11 cellular contexts compared by ENCODE assay signal in genomic region chr19:2678043-2678671, GRCh38. TPM values are rescaled to one million over a fixed set of nuclear protein-coding genes. Genes with fewer than 3 reads are reported as not detected.
A peak's percentile ranks its signal among the peaks of the same experiment; 100 is the strongest.
DNase-seq lines count a peak whose midpoint lies in the region; ATAC-seq, FAIRE-seq and TF ChIP-seq lines count a peak whose summit lies in the region.
"Had no signal": no experiment of that assay in that cellular context is flagged by ENCODE, and none has a peak within 500 bp of the region (broad histone marks: within the 10 kb centered on the region; RNA-seq: fewer than 3 reads in every experiment).

No MANE protein-coding gene starts in this region.

- FAIRE-seq in K562 (lab: Jason Lieb, UNC) (no peak), RCC 7860 (lab: Jason Lieb, UNC) (no peak)

- H3K27ac Mint-ChIP-seq in activated naive CD8-positive, alpha-beta T cell treated with anti-CD3 and anti-CD28 coated beads, Interleukin-2, amount 50 U/mL, for 24 hours = peak overlapping the region; percentile 67
- H3K27ac Mint-ChIP-seq in activated naive CD8-positive, alpha-beta T cell treated with anti-CD3 and anti-CD28 coated beads for 36 hours = no peak overlapping the region

- intact Hi-C loops in K562 (cut with micrococcal nuclease) = no loop called here
- intact Hi-C loops in vagina (cut with DNase I) = no loop called here

- H3K9me3 ChIP-seq in K562 (replicated peaks; ENCODE audit: control insufficient read depth, insufficient read depth, low read depth, low read length) = no peaks in the 10 kb centered on the region; the same call in 1 of the 2 replicates
- no peaks in the 10 kb centered on the region for H3K9me3 ChIP-seq in vagina
- H3K9me3 ChIP-seq: uterus had no signal

- no peak for TF ChIP-seq RAD21 in K562 (CRISPR knock-in tag; conservative IDR thresholded peaks at IDR 0.05 in 1 of 2, IDR thresholded peaks at IDR 0.05 in 1 of 2)

- no peaks in the 10 kb centered on the region for H3K79me2 ChIP-seq in K562 (ENCODE audit: control insufficient read depth, insufficient read depth, low read length)

- no peak overlapping the region for H3K4me3 ChIP-seq in K562
- H3K4me3 ChIP-seq in vagina = no peak overlapping the region
- H3K4me3 ChIP-seq: uterus had no signal

- in situ Hi-C loops in K562 (cut with MboI) = no loop called here

- H4K20me1 ChIP-seq in K562 (replicated peaks; ENCODE audit: control insufficient read depth, insufficient read depth, low read length) = no peaks in the 10 kb centered on the region

- TF ChIP-seq CTCF in K562 (IDR thresholded peaks at IDR 0.05 in 2 of 3, conservative IDR thresholded peaks at IDR 0.05 in 1 of 3; ENCODE audit: insufficient read depth in 2 of 3, low read depth in 1 of 3, low read length in 3 of 3) (no peak), vagina (IDR thresholded peaks at IDR 0.05) (no peak)

- no peak for TF ChIP-seq POLR2A in K562 (conservative IDR thresholded peaks at IDR 0.05)
- TF ChIP-seq POLR2A in vagina (IDR thresholded peaks at IDR 0.05) = no peak

- 23% methylated on average over 8 of the region's 8 CpGs for WGBS in K562 (ENCODE audit: insufficient coverage, low coverage, missing lambda C conversion rate)

- peak overlapping the region; percentile 57 for H3K4me3 Mint-ChIP-seq in activated naive CD8-positive, alpha-beta T cell treated with anti-CD3 and anti-CD28 coated beads, Interleukin-2, amount 50 U/mL, for 24 hours
- no peak overlapping the region for H3K4me3 Mint-ChIP-seq in activated naive CD8-positive, alpha-beta T cell treated with anti-CD3 and anti-CD28 coated beads for 36 hours

- ATAC-seq in activated naive CD8-positive, alpha-beta T cell treated with anti-CD3 and anti-CD28 coated beads, Interleukin-2, amount 50 U/mL, for 24 hours = peak; percentile 13
- ATAC-seq in HG03108 (IDR thresholded peaks at IDR 0.05; ENCODE audit: unreplicated experiment) (peak; percentile 51), K562 (no peak)

- CTCF ChIA-PET in K562 (lab: Yijun Ruan, JAX; ENCODE audit: low intra/inter-chr PET ratio) = no interaction called here

- H3K4me2 ChIP-seq in K562 (ENCODE audit: insufficient read depth, low read length) = no peak overlapping the region
- H3K4me2 ChIP-seq: KMS-11 had no signal

- POLR2A ChIA-PET in K562 (lab: Yijun Ruan, JAX) = no interaction called here

- H3K9me1 ChIP-seq in K562 (ENCODE audit: control insufficient read depth, insufficient read depth, low read length) = no peaks in the 10 kb centered on the region

- peaks cover 18% of the 10 kb centered on the region for H3K4me1 Mint-ChIP-seq in activated naive CD8-positive, alpha-beta T cell treated with anti-CD3 and anti-CD28 coated beads, Interleukin-2, amount 50 U/mL, for 24 hours
- H3K4me1 Mint-ChIP-seq in activated naive CD8-positive, alpha-beta T cell treated with anti-CD3 and anti-CD28 coated beads for 36 hours = no peaks in the 10 kb centered on the region

- H3K4me1 ChIP-seq in K562 (replicated peaks in 1 of 2; ENCODE audit: control insufficient read depth in 2 of 2, insufficient read depth in 2 of 2, low read length in 2 of 2) = no peaks in the 10 kb centered on the region; a peak in 2 of 5 replicates
- no peaks in the 10 kb centered on the region for H3K4me1 ChIP-seq in vagina
- H3K4me1 ChIP-seq: uterus had no signal

- H3K27me3 ChIP-seq in K562 (ENCODE audit: control insufficient read depth in 2 of 2, insufficient read depth in 2 of 2, low read length in 2 of 2) = peaks cover 37 to 70% of the 10 kb centered on the region in 2 experiments
- no peaks in the 10 kb centered on the region for H3K27me3 ChIP-seq in vagina
- H3K27me3 ChIP-seq: uterus had no signal

- no peak overlapping the region for H2AFZ ChIP-seq in K562 (ENCODE audit: low read depth, low read length)

- peak; percentile 54; the same call in 1 of the 2 replicates for TF ChIP-seq EP300 in K562 (IDR thresholded peaks at IDR 0.05; ENCODE audit: low read length)

- H3K27ac ChIP-seq in K562 (ENCODE audit: extremely low read depth, low read depth, low read length) = no peak overlapping the region
- H3K27ac ChIP-seq in vagina = no peak overlapping the region
- H3K27ac ChIP-seq: KMS-11, uterus, WERI-Rb-1 had no signal

- no peak overlapping the region for H3K9ac ChIP-seq in K562 (ENCODE audit: insufficient read depth in 1 of 2, low read depth in 2 of 2, low read length in 2 of 2)
- H3K9ac ChIP-seq: KMS-11 had no signal

- H3K9me3 Mint-ChIP-seq in activated naive CD8-positive, alpha-beta T cell treated with anti-CD3 and anti-CD28 coated beads, Interleukin-2, amount 50 U/mL, for 24 hours = no peaks in the 10 kb centered on the region
- H3K9me3 Mint-ChIP-seq in activated naive CD8-positive, alpha-beta T cell treated with anti-CD3 and anti-CD28 coated beads for 36 hours = no peaks in the 10 kb centered on the region

- BruUV-seq in K562 (replicated peaks; lab: Mats Ljungman, UMichigan) = no TSS peak

- H3K36me3 ChIP-seq in K562 (ENCODE audit: control insufficient read depth, insufficient read depth, low read length) = no peaks in the 10 kb centered on the region
- H3K36me3 ChIP-seq in vagina = no peaks in the 10 kb centered on the region
- H3K36me3 ChIP-seq: uterus, WERI-Rb-1 had no signal

- H3K27me3 Mint-ChIP-seq in activated naive CD8-positive, alpha-beta T cell treated with anti-CD3 and anti-CD28 coated beads, Interleukin-2, amount 50 U/mL, for 24 hours = peaks cover 2% of the 10 kb centered on the region
- no peaks in the 10 kb centered on the region for H3K27me3 Mint-ChIP-seq in activated naive CD8-positive, alpha-beta T cell treated with anti-CD3 and anti-CD28 coated beads for 36 hours

- DNase-seq in activated naive CD8-positive, alpha-beta T cell treated with anti-CD3 and anti-CD28 coated beads, Interleukin-2, amount 50 U/mL, for 24 hours = no peak
- no peak for DNase-seq in activated naive CD8-positive, alpha-beta T cell treated with anti-CD3 and anti-CD28 coated beads for 36 hours
- no peak for DNase-seq in K562 (ENCODE audit: extremely low read depth in 1 of 4, low spot score in 3 of 4)
- no peak for DNase-seq in hippocampal formation (lab: John Stamatoyannopoulos, UW)
- no peak for DNase-seq in epidermal melanocyte (ENCODE audit: insufficient read length, low spot score)
- no peak for DNase-seq in RCC 7860 (ENCODE audit: low spot score)
- no peak for DNase-seq in vagina (ENCODE audit: extremely low spot score in 2 of 2)
- DNase-seq: uterus, WERI-Rb-1 had no signal

- peaks cover 5% of the 10 kb centered on the region for H3K36me3 Mint-ChIP-seq in activated naive CD8-positive, alpha-beta T cell treated with anti-CD3 and anti-CD28 coated beads, Interleukin-2, amount 50 U/mL, for 24 hours (ENCODE audit: low read depth)
- H3K36me3 Mint-ChIP-seq in activated naive CD8-positive, alpha-beta T cell treated with anti-CD3 and anti-CD28 coated beads for 36 hours = peaks cover 4% of the 10 kb centered on the region

RNA-seq across cellular contexts. Expression of gene GNG7, which starts 24.3 kb away (rescaled TPM):
- total RNA-seq in activated naive CD8-positive, alpha-beta T cell treated with anti-CD3 and anti-CD28 coated beads for 36 hours = under 1 TPM; 0.36 to 0.45 TPM
- total RNA-seq in K562 (2011; cell fraction: chromatin; rRNA removed; ENCODE audit: low replicate concordance) = 0.09 and 0.16 TPM in 2 replicates
- under 0.01 and 0.13 TPM in 2 replicates for total RNA-seq in K562 (2011; cell fraction: nucleolus; rRNA removed)
- 0.15 TPM in 1 of 2 replicates, not detected in the other for total RNA-seq in K562 (2011; cell fraction: nucleoplasm; rRNA removed)
- 0.09 TPM in 1 of 2 replicates, not detected in the other for total RNA-seq in K562 (2014; rRNA removed)
- 0.04 TPM in 1 of 2 replicates, not detected in the other for total RNA-seq in K562 (2014; rRNA removed; fragmentation: Illumina TruSeq; extraction: Trizol)
- total RNA-seq in K562 (2015; rRNA removed; fragmentation: Illumina TruSeq; extraction: Trizol) = 0.04 TPM in 2 replicates
- 0.11 and 0.20 TPM in 2 replicates for total RNA-seq in K562 (2021)
- polyA plus RNA-seq in K562 (2011; rRNA removed) = 0.08 and 0.12 TPM in 2 replicates
- 0.15 and 0.27 TPM in 2 replicates for polyA plus RNA-seq in K562 (2011; cell fraction: cytosol; rRNA removed)
- 0.04 and 0.22 TPM in 2 replicates for polyA plus RNA-seq in K562 (2011; cell fraction: nucleus; rRNA removed)
- 0.10 and 0.53 TPM in 2 replicates for polyA plus RNA-seq in K562 (2012)
- 0.04 TPM in 2 replicates for polyA plus RNA-seq in K562 (2014; fragmentation: Illumina TruSeq; extraction: Trizol)
- polyA plus RNA-seq in K562 (2014; fragmentation: Nextera tagmentation; extraction: Ambion mirVana) = under 1 TPM in 1 of 2 experiments, not detected in 1; 0.01 TPM
- polyA plus RNA-seq in K562 (2014; rRNA removed) = 0.07 TPM in 1 of 2 replicates, not detected in the other
- 0.03 TPM in 1 of 2 replicates, not detected in the other for polyA minus RNA-seq in K562 (2011; rRNA and poly(A)+ RNA removed)
- polyA minus RNA-seq in K562 (2011; cell fraction: cytosol; rRNA and poly(A)+ RNA removed) = not detected in 2 replicates
- polyA minus RNA-seq in K562 (2011; cell fraction: nucleus; rRNA and poly(A)+ RNA removed) = not detected in 2 replicates
- 2.0 TPM for total RNA-seq in vagina

RNA-seq across cellular contexts. Expression of gene DIRAS1, which starts 43.0 kb away (rescaled TPM):
- total RNA-seq in activated naive CD8-positive, alpha-beta T cell treated with anti-CD3 and anti-CD28 coated beads for 36 hours = under 1 TPM in 1 of 2 experiments, not detected in 1; 0.16 TPM
- 5.2 and 12.7 TPM in 2 replicates for total RNA-seq in K562 (2011; cell fraction: chromatin; rRNA removed; ENCODE audit: low replicate concordance)
- total RNA-seq in K562 (2011; cell fraction: nucleolus; rRNA removed) = 5.7 and 6.5 TPM in 2 replicates
- total RNA-seq in K562 (2011; cell fraction: nucleoplasm; rRNA removed) = 4.3 and 5.3 TPM in 2 replicates
- total RNA-seq in K562 (2014; rRNA removed) (2.2 and 3.3 TPM in 2 replicates), K562 (2014; rRNA removed; fragmentation: Illumina TruSeq; extraction: Trizol) (2.3 TPM in 2 replicates), K562 (2015; rRNA removed; fragmentation: Illumina TruSeq; extraction: Trizol) (2.9 and 3.3 TPM in 2 replicates), K562 (2021) (12.0 and 12.8 TPM in 2 replicates), vagina (2.0 TPM)
- polyA plus RNA-seq in K562 (2011; rRNA removed) (7.3 and 12.0 TPM in 2 replicates), K562 (2014; fragmentation: Illumina TruSeq; extraction: Trizol) (3.8 and 4.9 TPM in 2 replicates), K562 (2014; fragmentation: Nextera tagmentation; extraction: Ambion mirVana) (under 1 TPM; 0.11 to 0.18 TPM), K562 (2014; rRNA removed) (4.7 and 6.0 TPM in 2 replicates)
- 8.0 and 16.3 TPM in 2 replicates for polyA plus RNA-seq in K562 (2011; cell fraction: cytosol; rRNA removed)
- 10.3 and 10.5 TPM in 2 replicates for polyA plus RNA-seq in K562 (2011; cell fraction: nucleus; rRNA removed)
- polyA plus RNA-seq in K562 (2012) = 5.1 and 7.3 TPM in 2 replicates
- polyA minus RNA-seq in K562 (2011; rRNA and poly(A)+ RNA removed) = 10.2 and 11.4 TPM in 2 replicates
- polyA minus RNA-seq in K562 (2011; cell fraction: cytosol; rRNA and poly(A)+ RNA removed) = 8.0 and 8.7 TPM in 2 replicates
- 1.8 and 2.6 TPM in 2 replicates for polyA minus RNA-seq in K562 (2011; cell fraction: nucleus; rRNA and poly(A)+ RNA removed)
